Comparison of ENCODE assay signal across 26 cellular contexts in the genomic region with DNA sequence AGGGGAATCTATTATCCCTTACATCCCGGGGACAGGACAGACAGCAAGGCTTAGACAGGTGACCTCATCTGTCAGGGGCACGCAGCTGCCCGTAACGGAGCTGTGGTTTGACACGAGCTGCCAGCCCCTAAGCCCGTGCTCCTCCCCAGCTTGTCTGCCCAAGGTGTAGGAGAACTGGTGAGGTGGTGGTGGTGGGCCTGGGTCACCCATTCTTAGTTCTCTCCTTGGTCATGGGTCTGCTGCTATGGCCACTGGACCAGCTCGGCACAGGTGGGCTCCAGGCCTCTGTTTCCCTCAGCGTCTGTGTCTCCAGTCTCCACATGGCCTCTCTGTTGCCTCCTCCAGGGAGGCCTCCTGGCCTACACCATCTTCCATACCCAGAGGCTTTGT. TPM values are rescaled to one million over a fixed set of nuclear protein-coding genes. Genes with fewer than 3 reads are reported as not detected.
"Had no signal": no experiment of that assay in that cellular context is flagged by ENCODE, and none has a peak within 500 bp of the region (broad histone marks: within the 10 kb centered on the region; RNA-seq: fewer than 3 reads in every experiment).

No MANE protein-coding gene starts in this region.

- H3K27me3 Mint-ChIP-seq: activated CD4-positive, alpha-beta memory T cell treated with anti-CD3 and anti-CD28 coated beads, Interleukin-2, amount 10 ng/mL, durations not matched to agents 7 days and 5 days; activated CD4-positive, alpha-beta T cell treated with anti-CD3 and anti-CD28 coated beads for 36 hours; activated naive CD4-positive, alpha-beta T cell treated with anti-CD3 and anti-CD28 coated beads, Interleukin-2, amount 50 U/mL, for 24 hours; activated T-helper 17 cell treated with anti-CD3 and anti-CD28 coated beads, Interleukin-2, amount 50 U/mL, for 72 hours had no signal

- H3K4me3 ChIP-seq: ascending aorta, body of pancreas, SK-N-MC had no signal

- H3K4me1 ChIP-seq: ascending aorta, body of pancreas had no signal

- H3K36me3 ChIP-seq: ascending aorta had no signal

- H3K27ac ChIP-seq: ascending aorta, body of pancreas, SK-N-MC had no signal

- ATAC-seq: activated CD4-positive, alpha-beta T cell treated with anti-CD3 and anti-CD28 coated beads for 36 hours; activated T-helper 17 cell treated with anti-CD3 and anti-CD28 coated beads, Interleukin-2, amount 50 U/mL, for 72 hours; body of pancreas; Panc1; Right ventricle myocardium inferior had no signal

- H3K4me3 Mint-ChIP-seq: activated CD4-positive, alpha-beta memory T cell treated with anti-CD3 and anti-CD28 coated beads, Interleukin-2, amount 10 ng/mL, durations not matched to agents 7 days and 5 days; activated CD4-positive, alpha-beta T cell treated with anti-CD3 and anti-CD28 coated beads for 36 hours; activated naive CD4-positive, alpha-beta T cell treated with anti-CD3 and anti-CD28 coated beads, Interleukin-2, amount 50 U/mL, for 24 hours; activated T-helper 17 cell treated with anti-CD3 and anti-CD28 coated beads, Interleukin-2, amount 50 U/mL, for 72 hours had no signal

- DNase-seq: activated CD4-positive, alpha-beta memory T cell treated with anti-CD3 and anti-CD28 coated beads, Interleukin-2, amount 10 ng/mL, durations not matched to agents 7 days and 5 days; activated CD4-positive, alpha-beta T cell treated with anti-CD3 and anti-CD28 coated beads for 36 hours; activated CD4-positive, alpha-beta T cell treated with anti-CD3 and anti-CD28 coated beads, Interleukin-2, amount 50 U/mL, for 1 hour; activated T-cell treated with anti-CD3 and anti-CD28 coated beads for 4 hours; activated T-cell treated with anti-CD3 and anti-CD28 coated beads, Interleukin-2, amount 50 U/mL, for 48 hours; central memory CD4-positive, alpha-beta T cell; NCI-H1092; NCI-H1417; NCI-H1694; NCI-H2029; NCI-H2107; NCI-H2171 treated with DMSO at 0.1 percent for 48 hours; NCI-H226; NCI-H526 treated with DMSO at 0.1 percent for 48 hours; NCI-H82; OCI-M1; T-helper 1 cell had no signal

- H3K27ac Mint-ChIP-seq: activated CD4-positive, alpha-beta memory T cell treated with anti-CD3 and anti-CD28 coated beads, Interleukin-2, amount 10 ng/mL, durations not matched to agents 7 days and 5 days; activated CD4-positive, alpha-beta T cell treated with anti-CD3 and anti-CD28 coated beads for 36 hours; activated naive CD4-positive, alpha-beta T cell treated with anti-CD3 and anti-CD28 coated beads, Interleukin-2, amount 50 U/mL, for 24 hours; activated T-helper 17 cell treated with anti-CD3 and anti-CD28 coated beads, Interleukin-2, amount 50 U/mL, for 72 hours had no signal

- H3K9me3 Mint-ChIP-seq: activated CD4-positive, alpha-beta memory T cell treated with anti-CD3 and anti-CD28 coated beads, Interleukin-2, amount 10 ng/mL, durations not matched to agents 7 days and 5 days; activated naive CD4-positive, alpha-beta T cell treated with anti-CD3 and anti-CD28 coated beads, Interleukin-2, amount 50 U/mL, for 24 hours; activated T-helper 17 cell treated with anti-CD3 and anti-CD28 coated beads, Interleukin-2, amount 50 U/mL, for 72 hours had no signal

- H3K9me3 ChIP-seq: ascending aorta, body of pancreas had no signal

- H3K27me3 ChIP-seq: ascending aorta had no signal

RNA-seq across cellular contexts. Expression of a gene that starts 5.4 kb away (rescaled TPM):
- total RNA-seq: bronchial epithelial cell, NCI-H460 had no signal
